Comparison of ENCODE assay signal across 19 cellular contexts in genomic region chr3:14455571-14456317, GRCh38. TPM values are rescaled to one million over a fixed set of nuclear protein-coding genes. Genes with fewer than 3 reads are reported as not detected.
A peak's percentile ranks its signal among the peaks of the same experiment; 100 is the strongest.
DNase-seq lines count a peak whose midpoint lies in the region; ATAC-seq and TF ChIP-seq lines count a peak whose summit lies in the region.
"Had no signal": no experiment of that assay in that cellular context is flagged by ENCODE, and none has a peak within 500 bp of the region (broad histone marks: within the 10 kb centered on the region; RNA-seq: fewer than 3 reads in every experiment).

No MANE protein-coding gene starts in this region.

- intact Hi-C loops in lower lobe of right lung (cut with DNase I) (no loop called here), testis (cut with DNase I; ENCODE audit: low total_unique reads) (loop anchor here (10.0 kb wide), 1 partner anchor 51 kb away; the partner anchor contains the start of gene SLC6A6)

- no peak overlapping the region for H3K4me2 ChIP-seq in GM23248 (ENCODE audit: unreplicated experiment)
- H3K4me2 ChIP-seq: A549 had no signal

- no peak for TF ChIP-seq POLR2A in testis (IDR thresholded peaks at IDR 0.05)

- H3K27ac Mint-ChIP-seq in activated T-cell treated with anti-CD3 and anti-CD28 coated beads, Interleukin-2, amount 50 U/mL, for 24 hours, result peak overlapping the region; percentile 74
- H3K27ac Mint-ChIP-seq in activated CD8-positive, alpha-beta T cell treated with anti-CD3 and anti-CD28 coated beads, Interleukin-2, amount 10 ng/mL, durations not matched to agents 7 days and 5 days, result no peak overlapping the region
- H3K27ac Mint-ChIP-seq: endodermal cell, WTC11 had no signal

- H3K79me2 ChIP-seq in GM23248 (ENCODE audit: insufficient read depth), result no peaks in the 10 kb centered on the region

- H2AFZ ChIP-seq in GM23248, result no peak overlapping the region

- in situ Hi-C loops in GM23248 (cut with MboI), result no loop called here

- H3K4me3 Mint-ChIP-seq in activated T-cell treated with anti-CD3 and anti-CD28 coated beads, Interleukin-2, amount 50 U/mL, for 24 hours, result no peak overlapping the region
- H3K4me3 Mint-ChIP-seq in activated T-cell treated with anti-CD3 and anti-CD28 coated beads, Interleukin-2, amount 50 U/mL, for 4 hours, result no peak overlapping the region
- no peak overlapping the region for H3K4me3 Mint-ChIP-seq in activated CD8-positive, alpha-beta T cell treated with anti-CD3 and anti-CD28 coated beads, Interleukin-2, amount 10 ng/mL, durations not matched to agents 7 days and 5 days
- H3K4me3 Mint-ChIP-seq: CD4-positive, CD25-positive, alpha-beta regulatory T cell; endodermal cell; immature natural killer cell; naive thymus-derived CD4-positive, alpha-beta T cell; WTC11 had no signal

- ATAC-seq in activated T-cell treated with anti-CD3 and anti-CD28 coated beads, Interleukin-2, amount 50 U/mL, for 4 hours, result no peak
- ATAC-seq in lower lobe of right lung, result no peak
- ATAC-seq in GM18909 (IDR thresholded peaks at IDR 0.05; ENCODE audit: poor library complexity, unreplicated experiment), result no peak
- ATAC-seq in activated CD8-positive, alpha-beta T cell treated with anti-CD3 and anti-CD28 coated beads, Interleukin-2, amount 10 ng/mL, durations not matched to agents 7 days and 5 days, result no peak
- ATAC-seq: A549; heart right ventricle; naive thymus-derived CD4-positive, alpha-beta T cell; WTC11 had no signal

- CTCF ChIA-PET in RWPE1 (lab: Yijun Ruan, JAX), result interaction anchor here (1.6 kb wide), 1 partner anchor 252 kb away, joined by 4 read pairs; no protein-coding TSS in a partner anchor
- CTCF ChIA-PET in activated CD8-positive, alpha-beta T cell treated with anti-CD3 and anti-CD28 coated beads, Interleukin-2, amount 10 ng/mL, durations not matched to agents 7 days and 5 days (lab: Charles Lee), result interaction anchor here (1.8 to 2.3 kb wide), 2 partner anchors 11 to 252 kb away, joined by 5 to 6 read pairs; no protein-coding TSS in a partner anchor

- H3K9me3 ChIP-seq in lower lobe of right lung, result no peaks in the 10 kb centered on the region
- H3K9me3 ChIP-seq in testis, result no peaks in the 10 kb centered on the region
- no peaks in the 10 kb centered on the region for H3K9me3 ChIP-seq in GM23248 (ENCODE audit: low read depth)
- H3K9me3 ChIP-seq: heart right ventricle had no signal

- H3K9ac ChIP-seq in GM23248, result no peak overlapping the region

- no peaks in the 10 kb centered on the region for H4K20me1 ChIP-seq in GM23248 (ENCODE audit: insufficient read depth)

- peaks cover 39% of the 10 kb centered on the region; the same call in 1 of the 2 replicates for H3F3A ChIP-seq in GM23248 (ENCODE audit: insufficient read depth)

- H3K4me1 ChIP-seq in lower lobe of right lung (peaks cover 56% of the 10 kb centered on the region), testis (peaks cover 21% of the 10 kb centered on the region), GM23248 (ENCODE audit: insufficient read depth) (peaks cover 36% of the 10 kb centered on the region)

- WGBS in testis, 2 donors, result 67 to 93% methylated on average over 2 to 6 of the region's 6 CpGs
- 94 to 96% methylated on average over 6 of the region's 6 CpGs for WGBS in GM23248 (ENCODE audit: low coverage in 1 of 2, low lambda C conversion rate in 2 of 2, missing lambda C conversion rate in 2 of 2), 2 experiments

- no peaks in the 10 kb centered on the region for H3K9me2 ChIP-seq in GM23248 (ENCODE audit: insufficient read depth)

- no peaks in the 10 kb centered on the region for H3K27me3 Mint-ChIP-seq in activated T-cell treated with anti-CD3 and anti-CD28 coated beads, Interleukin-2, amount 50 U/mL, for 24 hours
- no peaks in the 10 kb centered on the region for H3K27me3 Mint-ChIP-seq in activated T-cell treated with anti-CD3 and anti-CD28 coated beads, Interleukin-2, amount 50 U/mL, for 4 hours (ENCODE audit: low read depth)
- no peaks in the 10 kb centered on the region for H3K27me3 Mint-ChIP-seq in activated CD8-positive, alpha-beta T cell treated with anti-CD3 and anti-CD28 coated beads, Interleukin-2, amount 10 ng/mL, durations not matched to agents 7 days and 5 days (ENCODE audit: low read depth)
- H3K27me3 Mint-ChIP-seq: CD4-positive, CD25-positive, alpha-beta regulatory T cell; naive thymus-derived CD4-positive, alpha-beta T cell had no signal

- POLR2A ChIA-PET in RWPE1 (lab: Yijun Ruan, JAX; ENCODE audit: low non-redundant PET), result no interaction called here
- POLR2A ChIA-PET in activated CD8-positive, alpha-beta T cell treated with anti-CD3 and anti-CD28 coated beads, Interleukin-2, amount 10 ng/mL, durations not matched to agents 7 days and 5 days (lab: Charles Lee), result interaction anchor here (0.8 kb wide), 1 partner anchor 24 kb away, joined by 4 read pairs; no protein-coding TSS in a partner anchor

- H3K27ac ChIP-seq in RWPE1 (peak overlapping the region; percentile 17; the same call in 1 of the 2 replicates), lower lobe of right lung (no peak overlapping the region), testis (no peak overlapping the region), GM23248 (no peak overlapping the region)

- H3K27me3 ChIP-seq in lower lobe of right lung (ENCODE audit: low read depth), result no peaks in the 10 kb centered on the region
- H3K27me3 ChIP-seq in testis, result no peaks in the 10 kb centered on the region
- no peaks in the 10 kb centered on the region for H3K27me3 ChIP-seq in GM23248 (replicated peaks; ENCODE audit: insufficient read depth)

- H3K36me3 Mint-ChIP-seq in activated T-cell treated with anti-CD3 and anti-CD28 coated beads, Interleukin-2, amount 50 U/mL, for 24 hours (ENCODE audit: low read depth), result peaks cover 97% of the 10 kb centered on the region
- H3K36me3 Mint-ChIP-seq in activated T-cell treated with anti-CD3 and anti-CD28 coated beads, Interleukin-2, amount 50 U/mL, for 4 hours (ENCODE audit: insufficient read depth), result peaks cover 27% of the 10 kb centered on the region
- peaks cover 38% of the 10 kb centered on the region for H3K36me3 Mint-ChIP-seq in activated CD8-positive, alpha-beta T cell treated with anti-CD3 and anti-CD28 coated beads, Interleukin-2, amount 10 ng/mL, durations not matched to agents 7 days and 5 days (ENCODE audit: low read depth)

- no peak for TF ChIP-seq CTCF in RWPE1 (conservative IDR thresholded peaks at IDR 0.05; ENCODE audit: low read depth)
- TF ChIP-seq CTCF in lower lobe of right lung (IDR thresholded peaks at IDR 0.05), result no peak
- no peak for TF ChIP-seq CTCF in testis (IDR thresholded peaks at IDR 0.05)

- H3K4me3 ChIP-seq in lower lobe of right lung, result no peak overlapping the region
- H3K4me3 ChIP-seq in testis, result no peak overlapping the region
- H3K4me3 ChIP-seq in GM23248, result no peak overlapping the region
- H3K4me3 ChIP-seq: A549, heart right ventricle had no signal

- H3K4me1 Mint-ChIP-seq in activated T-cell treated with anti-CD3 and anti-CD28 coated beads, Interleukin-2, amount 50 U/mL, for 24 hours (ENCODE audit: low read depth), result peaks cover 28% of the 10 kb centered on the region
- peaks cover 7% of the 10 kb centered on the region for H3K4me1 Mint-ChIP-seq in activated T-cell treated with anti-CD3 and anti-CD28 coated beads, Interleukin-2, amount 50 U/mL, for 4 hours (ENCODE audit: low read depth)
- H3K4me1 Mint-ChIP-seq in activated CD8-positive, alpha-beta T cell treated with anti-CD3 and anti-CD28 coated beads, Interleukin-2, amount 10 ng/mL, durations not matched to agents 7 days and 5 days (ENCODE audit: low read depth), result peaks cover 12% of the 10 kb centered on the region

- DNase-seq in activated T-cell treated with anti-CD3 and anti-CD28 coated beads, Interleukin-2, amount 50 U/mL, for 24 hours, result no peak
- DNase-seq in activated T-cell treated with anti-CD3 and anti-CD28 coated beads, Interleukin-2, amount 50 U/mL, for 4 hours, result no peak
- DNase-seq in RWPE1 (ENCODE audit: low spot score) (no peak), lower lobe of right lung (peak; percentile 61), testis (peak; percentile 46), GM23248 (no peak)
- no peak for DNase-seq in activated CD8-positive, alpha-beta T cell treated with anti-CD3 and anti-CD28 coated beads, Interleukin-2, amount 10 ng/mL, durations not matched to agents 7 days and 5 days
- DNase-seq: activated effector memory CD4-positive, alpha-beta T cell treated with anti-CD3 and anti-CD28 coated beads, Interleukin-2, amount 50 U/mL, for 16 hours; CD4-positive, CD25-positive, alpha-beta regulatory T cell; DND-41; endodermal cell; heart right ventricle; immature natural killer cell; naive thymus-derived CD4-positive, alpha-beta T cell; NCI-H345; SIG-M5 had no signal

- H3K9me3 Mint-ChIP-seq in activated T-cell treated with anti-CD3 and anti-CD28 coated beads, Interleukin-2, amount 50 U/mL, for 24 hours, result no peaks in the 10 kb centered on the region
- H3K9me3 Mint-ChIP-seq in activated T-cell treated with anti-CD3 and anti-CD28 coated beads, Interleukin-2, amount 50 U/mL, for 4 hours, result no peaks in the 10 kb centered on the region
- no peaks in the 10 kb centered on the region for H3K9me3 Mint-ChIP-seq in activated CD8-positive, alpha-beta T cell treated with anti-CD3 and anti-CD28 coated beads, Interleukin-2, amount 10 ng/mL, durations not matched to agents 7 days and 5 days (ENCODE audit: insufficient read depth)
- H3K9me3 Mint-ChIP-seq: CD4-positive, CD25-positive, alpha-beta regulatory T cell; endodermal cell; immature natural killer cell; naive thymus-derived CD4-positive, alpha-beta T cell; WTC11 had no signal

- peaks cover 64% of the 10 kb centered on the region for H3K36me3 ChIP-seq in lower lobe of right lung
- H3K36me3 ChIP-seq in testis (ENCODE audit: low read depth, missing control alignments), result no peaks in the 10 kb centered on the region
- no peaks in the 10 kb centered on the region for H3K36me3 ChIP-seq in GM23248 (ENCODE audit: low read depth)

RNA-seq across cellular contexts. Expression of gene SLC6A6, which starts 53.3 kb away (rescaled TPM):
- 10 to 100 TPM; 47.6 to 54.2 (median 51.2) TPM for total RNA-seq in activated T-cell treated with anti-CD3 and anti-CD28 coated beads, Interleukin-2, amount 50 U/mL, for 4 hours
- 84.0 TPM for total RNA-seq in lower lobe of right lung
- total RNA-seq in testis, result 10 to 100 TPM; 13.7 to 14.9 TPM
- polyA plus RNA-seq in testis (ENCODE audit: insufficient read depth, low read depth, low replicate concordance), result 9.7 TPM
- 10.6 and 13.4 TPM in 2 replicates for total RNA-seq in GM23248 (2014; rRNA removed; shearing (Covaris generic))
- polyA plus RNA-seq in GM23248 (2016; fragmentation: Nextera tagmentation; extraction: Ambion mirVana), result 4.6 and 4.7 TPM in 2 replicates
- 10 to 100 TPM; 36.8 to 37.9 TPM for total RNA-seq in activated CD8-positive, alpha-beta T cell treated with anti-CD3 and anti-CD28 coated beads, Interleukin-2, amount 10 ng/mL, durations not matched to agents 7 days and 5 days

Comparison
In these comparisons a context has a peak if more than half of its experiments do, and no peak if none do; other contexts are left out.
1. DNase-seq: peak in lower lobe of right lung (single experiment) and testis (single experiment); none in activated T-cell treated with anti-CD3 and anti-CD28 coated beads, Interleukin-2, amount 50 U/mL, for 24 hours (single experiment), activated T-cell treated with anti-CD3 and anti-CD28 coated beads, Interleukin-2, amount 50 U/mL, for 4 hours (single experiment), RWPE1 (single experiment), GM23248 (single experiment) and activated CD8-positive, alpha-beta T cell treated with anti-CD3 and anti-CD28 coated beads, Interleukin-2, amount 10 ng/mL, durations not matched to agents 7 days and 5 days (single experiment).